Comparison of ENCODE assay signal across 8 cellular contexts in genomic region chr1:56330400-56331026, GRCh38.
A peak's percentile ranks its signal among the peaks of the same experiment; 100 is the strongest.
DNase-seq lines count a peak whose midpoint lies in the region; ATAC-seq lines count a peak whose summit lies in the region.

No MANE protein-coding gene starts in this region.

- DNase-seq in CD1c-positive myeloid dendritic cell (ENCODE audit: extremely low spot score) = peak; percentile 51
- peak; percentile 50 for DNase-seq in dedifferentiated amniotic fluid mesenchymal stem cell (ENCODE audit: extremely low spot score)
- no peak for DNase-seq in SHP77 treated with DMSO at 0.1 percent for 48 hours (lab: John Stamatoyannopoulos, UW)
- no peak for DNase-seq in stimulated activated naive CD4-positive, alpha-beta T cell treated with Interleukin-2 at 50 U/mL for 16 hours (lab: John Stamatoyannopoulos, UW)
- DNase-seq in Right ventricle myocardium superior = no peak
- no peak for DNase-seq in NCI-H2107 (lab: John Stamatoyannopoulos, UW)

- intact Hi-C loops in Right ventricle myocardium superior (cut with DNase I) = no loop called here

- ATAC-seq in GM21367 (IDR thresholded peaks at IDR 0.05; ENCODE audit: unreplicated experiment) (peak; percentile 83), HG03457 (IDR thresholded peaks at IDR 0.05; ENCODE audit: unreplicated experiment) (peak; percentile 97), Right ventricle myocardium superior (ENCODE audit: poor library complexity) (no peak)

Comparison
In these comparisons a context has a peak if more than half of its experiments do, and no peak if none do; other contexts are left out.
1. DNase-seq: peak in CD1c-positive myeloid dendritic cell (single experiment) and dedifferentiated amniotic fluid mesenchymal stem cell (single experiment); none in SHP77 treated with DMSO at 0.1 percent for 48 hours (single experiment), stimulated activated naive CD4-positive, alpha-beta T cell treated with Interleukin-2 at 50 U/mL for 16 hours (single experiment), Right ventricle myocardium superior (single experiment) and NCI-H2107 (single experiment).